In genomic region chr9:6086006-6086655, GRCh38 we compare ENCODE assay signal across 9 cellular contexts.
"Had no signal": no experiment of that assay in that cellular context is flagged by ENCODE, and none has a peak within 500 bp of the region (broad histone marks: within the 10 kb centered on the region; RNA-seq: fewer than 3 reads in every experiment).

No MANE protein-coding gene starts in this region.

- H3K4me2 ChIP-seq: smooth muscle cell had no signal

- H3K27ac ChIP-seq: epithelial cell of prostate, gastrocnemius medialis had no signal

- H3K27me3 ChIP-seq: gastrocnemius medialis had no signal

- ATAC-seq: effector memory CD8-positive, alpha-beta T cell; gastrocnemius medialis; right cardiac atrium; stimulated activated naive B cell treated with anti-CD40 and anti-IgM and Interleukin-4, amounts not matched to agents 10 μg/mL and 1 μg/mL and 100 μg/mL, for 72 hours had no signal

- H3K4me3 ChIP-seq: gastrocnemius medialis, smooth muscle cell had no signal

- DNase-seq: activated naive CD4-positive, alpha-beta T cell treated with anti-CD3 and anti-CD28 coated beads, Interleukin-2, amount 10 ng/mL, durations not matched to agents 7 days and 5 days; cerebellar nuclear complex; effector memory CD8-positive, alpha-beta T cell; gastrocnemius medialis; right cardiac atrium; stimulated activated CD4-positive, alpha-beta T cell treated with anti-CD3 and anti-CD28 coated beads, Interleukin-2, amount 100 ng/mL, for 24 hours; stimulated activated naive B cell treated with anti-CD40 and anti-IgM and Interleukin-4, amounts not matched to agents 10 μg/mL and 1 μg/mL and 100 μg/mL, for 72 hours had no signal

- H3K36me3 ChIP-seq: gastrocnemius medialis had no signal

- H3K9me3 ChIP-seq: gastrocnemius medialis had no signal
